10 cellular contexts compared by ENCODE assay signal in the genomic region with DNA sequence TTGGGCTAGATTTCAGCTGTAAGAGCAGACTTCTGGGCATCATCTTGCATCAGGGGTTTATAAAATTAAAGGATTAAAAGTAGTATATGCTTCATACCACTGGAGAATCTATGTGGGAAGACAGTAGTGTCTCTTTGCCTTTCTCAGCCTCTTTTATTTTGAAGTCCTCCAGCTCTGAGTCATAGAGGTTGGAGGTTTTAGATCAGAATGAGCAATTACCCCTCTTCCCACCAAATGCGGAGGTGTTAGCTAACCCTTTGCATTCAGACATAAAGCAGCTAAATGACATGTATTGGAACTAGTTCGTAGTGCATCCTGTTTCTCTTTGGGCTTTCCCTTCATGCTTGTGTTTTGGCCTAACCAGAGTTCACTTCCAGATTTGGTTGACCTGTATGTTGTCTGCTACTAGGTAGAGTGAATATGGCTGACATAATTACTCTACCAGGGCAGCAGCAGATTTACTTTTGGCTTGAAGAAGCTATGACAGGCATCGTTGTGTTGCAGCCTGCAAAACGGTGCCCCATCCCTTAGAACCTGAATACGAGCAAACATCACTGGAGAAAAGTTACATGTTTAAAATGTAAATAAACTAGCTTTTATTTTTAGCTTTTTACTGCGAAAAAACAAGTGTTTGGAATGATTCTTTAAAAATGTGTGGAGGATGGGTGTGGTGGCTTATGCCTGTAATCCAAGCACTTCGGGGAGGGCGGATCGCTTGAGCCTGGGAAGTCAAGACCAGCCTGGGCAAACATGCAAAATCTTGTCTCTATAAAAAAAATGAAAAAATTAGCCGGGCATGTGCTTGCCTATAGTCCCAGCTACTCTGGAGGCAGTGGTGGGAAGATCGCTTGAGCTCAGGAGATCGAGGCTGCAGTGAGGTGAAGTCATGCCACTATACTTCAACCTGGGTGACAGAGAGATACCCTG.
DNase-seq lines count a peak whose midpoint lies in the region; ATAC-seq and TF ChIP-seq lines count a peak whose summit lies in the region.
"Had no signal": no experiment of that assay in that cellular context is flagged by ENCODE, and none has a peak within 500 bp of the region (broad histone marks: within the 10 kb centered on the region; RNA-seq: fewer than 3 reads in every experiment).

No MANE protein-coding gene starts in this region.

- H3K4me3 Mint-ChIP-seq in CD4-positive, alpha-beta T cell, result no peak overlapping the region

- H3K36me3 ChIP-seq in mammary epithelial cell (ENCODE audit: insufficient read depth, low read length), result peaks cover 3% of the 10 kb centered on the region
- H3K36me3 ChIP-seq: neutrophil had no signal

- H3K4me1 ChIP-seq in mammary epithelial cell (ENCODE audit: insufficient read depth, low read length), result peaks cover 4% of the 10 kb centered on the region

- H3K4me1 Mint-ChIP-seq in CD4-positive, alpha-beta T cell (ENCODE audit: low read depth), result no peaks in the 10 kb centered on the region

- TF ChIP-seq CTCF in AG04449 (IDR thresholded peaks at IDR 0.05; ENCODE audit: insufficient read depth, low read length, missing control alignments), result no peak
- no peak for TF ChIP-seq CTCF in mammary epithelial cell (conservative IDR thresholded peaks at IDR 0.05 in 1 of 2, IDR thresholded peaks at IDR 0.05 in 1 of 2; ENCODE audit: extremely low read depth in 1 of 2, insufficient read depth in 1 of 2, low read depth in 1 of 2, low read length in 2 of 2)
- no peak for TF ChIP-seq CTCF in CD4-positive, alpha-beta T cell (IDR thresholded peaks at IDR 0.05)

- no peak overlapping the region for H3K9ac ChIP-seq in mammary epithelial cell (ENCODE audit: insufficient read depth, low read length)

- in situ Hi-C loops in mammary epithelial cell (cut with MboI; ENCODE audit: low sequenced_read_pairs in 2 of 2), result no loop called here

- ATAC-seq in GM18868 (IDR thresholded peaks at IDR 0.05; ENCODE audit: unreplicated experiment) (peak; percentile 92), HG03095 (IDR thresholded peaks at IDR 0.05; ENCODE audit: unreplicated experiment) (peak; percentile 60)
- no peak for ATAC-seq in CD4-positive, alpha-beta T cell (ENCODE audit: poor library complexity)

- H3K27me3 ChIP-seq in mammary epithelial cell (ENCODE audit: insufficient read depth, low read length), result no peaks in the 10 kb centered on the region
- H3K27me3 ChIP-seq in CD4-positive, alpha-beta T cell (ENCODE audit: control insufficient read depth, insufficient read depth, low read length), result no peaks in the 10 kb centered on the region
- H3K27me3 ChIP-seq: neutrophil, upper lobe of left lung had no signal

- no peak overlapping the region for H3K27ac Mint-ChIP-seq in CD4-positive, alpha-beta T cell

- dilution Hi-C loops in mammary epithelial cell (cut with HindIII; ENCODE audit: low sequenced_read_pairs), result no loop called here

- intact Hi-C loops in mammary epithelial cell (cut with micrococcal nuclease), result no loop called here
- intact Hi-C loops in CD4-positive, alpha-beta T cell (cut with DNase I, micrococcal nuclease), result no loop called here

- H4K20me1 ChIP-seq in mammary epithelial cell (ENCODE audit: insufficient read depth, low read length), result no peaks in the 10 kb centered on the region

- POLR2A ChIA-PET in AG04449 (lab: Yijun Ruan, JAX), result no interaction called here
- POLR2A ChIA-PET in CD4-positive, alpha-beta T cell (lab: Charles Lee), result no interaction called here

- 97% methylated on average over 12 of the region's 12 CpGs for WGBS in mammary epithelial cell (ENCODE audit: low coverage, missing lambda C conversion rate)

- H2AFZ ChIP-seq in mammary epithelial cell (ENCODE audit: low read depth, low read length), result no peak overlapping the region

- CTCF ChIA-PET in AG04449 (lab: Yijun Ruan, JAX) (interaction anchor here (0.6 to 1.5 kb wide), 4 partner anchors 15 to 57 kb away, joined by 3 to 6 read pairs (median 4); no protein-coding TSS in a partner anchor), mammary epithelial cell (lab: Charles Lee; ENCODE audit: low non-redundant PET) (no interaction called here)
- CTCF ChIA-PET in CD4-positive, alpha-beta T cell (lab: Charles Lee), result no interaction called here

- DNase-seq in AG04449 (ENCODE audit: low read depth, low spot score) (peak; percentile 12), mammary epithelial cell (peak; percentile 82), amygdala (lab: John Stamatoyannopoulos, UW) (no peak), foreskin melanocyte (no peak), iPS-NIHi7 (ENCODE audit: extremely low spot score) (no peak)
- no peak for DNase-seq in CD4-positive, alpha-beta T cell
- DNase-seq: upper lobe of left lung had no signal

- H3K36me3 Mint-ChIP-seq in CD4-positive, alpha-beta T cell (ENCODE audit: low read depth), result no peaks in the 10 kb centered on the region

- no peak overlapping the region for H3K4me2 ChIP-seq in mammary epithelial cell (ENCODE audit: insufficient read depth, low read depth, low read length)

- no peaks in the 10 kb centered on the region for H3K27me3 Mint-ChIP-seq in CD4-positive, alpha-beta T cell

- H3K4me3 ChIP-seq in AG04449 (ENCODE audit: low read depth, low read length) (no peak overlapping the region), mammary epithelial cell (replicated peaks in 1 of 3; ENCODE audit: insufficient read depth in 1 of 3, low read depth in 2 of 3, low read length in 3 of 3) (no peak overlapping the region)
- H3K4me3 ChIP-seq: upper lobe of left lung had no signal

- H3K9me3 Mint-ChIP-seq in CD4-positive, alpha-beta T cell, result no peaks in the 10 kb centered on the region

- no TSS peak for BruUV-seq in mammary epithelial cell (replicated peaks; lab: Mats Ljungman, UMichigan)

- no peaks in the 10 kb centered on the region for H3K9me3 ChIP-seq in mammary epithelial cell (replicated peaks; ENCODE audit: insufficient read depth, low read length)
- no peaks in the 10 kb centered on the region for H3K9me3 ChIP-seq in CD4-positive, alpha-beta T cell (ENCODE audit: control insufficient read depth, low read length)
- H3K9me3 ChIP-seq: neutrophil, upper lobe of left lung had no signal

- H3K27ac ChIP-seq in mammary epithelial cell (ENCODE audit: insufficient read depth, low read depth, low read length), result no peak overlapping the region
- no peak overlapping the region for H3K27ac ChIP-seq in CD4-positive, alpha-beta T cell (ENCODE audit: low read depth, low read length)
- H3K27ac ChIP-seq: neutrophil, upper lobe of left lung had no signal

- H3K79me2 ChIP-seq in mammary epithelial cell (ENCODE audit: insufficient read depth, low read length), result no peaks in the 10 kb centered on the region

Comparison
In these comparisons a context has a peak if more than half of its experiments do, and no peak if none do; other contexts are left out.
1. DNase-seq: peak in AG04449 (single experiment) and mammary epithelial cell (single experiment); none in CD4-positive, alpha-beta T cell (0 of 10), amygdala (0 of 56), foreskin melanocyte (single experiment) and iPS-NIHi7 (single experiment).